5 cellular contexts compared by ENCODE assay signal in the genomic region with DNA sequence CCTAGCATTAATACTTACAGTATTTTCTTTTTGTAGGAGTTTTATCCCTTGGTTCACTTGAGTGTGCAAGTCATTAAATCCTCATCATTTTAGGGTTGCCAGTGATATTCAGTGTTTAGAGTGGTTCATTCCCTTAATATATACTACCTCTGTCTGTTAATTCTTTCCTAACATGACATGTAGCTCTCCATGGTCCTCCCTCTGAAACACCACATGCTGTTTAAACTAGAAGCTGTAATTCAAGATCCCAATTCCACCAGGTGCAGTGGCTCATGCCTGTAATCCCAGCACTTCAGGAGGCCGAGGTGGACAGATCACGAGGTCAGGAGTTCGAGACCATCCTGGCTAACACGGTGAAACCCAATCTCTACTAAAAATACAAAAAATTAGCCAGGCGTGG.
DNase-seq lines count a peak whose midpoint lies in the region; TF ChIP-seq lines count a peak whose summit lies in the region.
"Not testable (repeated sequence)": the region's sequence is repeated elsewhere in the genome, so short reads cannot be mapped to it uniquely, and the experiment has no call there.

No MANE protein-coding gene starts in this region.

- TF ChIP-seq POLR2A in esophagus muscularis mucosa (IDR thresholded peaks at IDR 0.05; ENCODE audit: low read depth); sigmoid colon (IDR thresholded peaks at IDR 0.05); uterus (IDR thresholded peaks at IDR 0.05): not testable (repeated sequence)

- peaks cover 13 to 48% (median 42%) of the 10 kb centered on the region in 4 donors for H3K36me3 ChIP-seq in esophagus muscularis mucosa
- H3K36me3 ChIP-seq in sigmoid colon: peaks cover 19 to 55% (median 23%) of the 10 kb centered on the region in 4 donors
- not testable (repeated sequence) for H3K36me3 ChIP-seq in uterus

- H3K4me1 ChIP-seq in esophagus muscularis mucosa (peaks cover 63 to 88% (median 71%) of the 10 kb centered on the region in 4 donors), sigmoid colon (peaks cover 0 to 80% (median 61%) of the 10 kb centered on the region in 4 donors), uterus (peaks cover 0 to 40% of the 10 kb centered on the region in 2 donors)

- H3K27ac ChIP-seq in esophagus muscularis mucosa (replicated peaks in 1 of 4) (peak overlapping the region in 3 of 4 donors; percentile 27 to 85 (median 82)), sigmoid colon (peak overlapping the region in 3 of 4 donors; percentile 3 to 94 (median 87)), uterus (peak overlapping the region; percentile 87 to 100)

- H3K4me3 ChIP-seq in esophagus muscularis mucosa, sigmoid colon, uterus: not testable (repeated sequence)

- H3K9me3 ChIP-seq in esophagus muscularis mucosa, sigmoid colon, uterus: not testable (repeated sequence)

- intact Hi-C loops in esophagus muscularis mucosa (cut with DNase I); sigmoid colon (cut with DNase I); uterus (cut with DNase I; ENCODE audit: low total_unique reads): not testable (repeated sequence)

- not testable (repeated sequence) for TF ChIP-seq RAD21 in Ishikawa (IDR thresholded peaks at IDR 0.05; ENCODE audit: low read depth)

- TF ChIP-seq EP300 in Ishikawa (IDR thresholded peaks at IDR 0.05; ENCODE audit: borderline replicate concordance); esophagus muscularis mucosa (IDR thresholded peaks at IDR 0.05); sigmoid colon (IDR thresholded peaks at IDR 0.05): not testable (repeated sequence)

- H3K27me3 ChIP-seq in esophagus muscularis mucosa, sigmoid colon, uterus: not testable (repeated sequence)

- DNase-seq in esophagus muscularis mucosa (ENCODE audit: extremely low spot score); sigmoid colon; uterus: not testable (repeated sequence)
- peak; percentile 79 for DNase-seq in left kidney (ENCODE audit: low read depth, low spot score)

- not testable (repeated sequence) for TF ChIP-seq CTCF in esophagus muscularis mucosa (IDR thresholded peaks at IDR 0.05); sigmoid colon (IDR thresholded peaks at IDR 0.05); uterus (IDR thresholded peaks at IDR 0.05)

- WGBS in esophagus muscularis mucosa: 78% methylated on average over 5 of the region's 5 CpGs
- 91 to 96% methylated on average over 5 of the region's 5 CpGs for WGBS in sigmoid colon, 2 donors

TF ChIP-seq in Ishikawa, 13 proteins besides CTCF, POLR2A, EP300 and RAD21:
- TF ChIP-seq, protein P1, sequence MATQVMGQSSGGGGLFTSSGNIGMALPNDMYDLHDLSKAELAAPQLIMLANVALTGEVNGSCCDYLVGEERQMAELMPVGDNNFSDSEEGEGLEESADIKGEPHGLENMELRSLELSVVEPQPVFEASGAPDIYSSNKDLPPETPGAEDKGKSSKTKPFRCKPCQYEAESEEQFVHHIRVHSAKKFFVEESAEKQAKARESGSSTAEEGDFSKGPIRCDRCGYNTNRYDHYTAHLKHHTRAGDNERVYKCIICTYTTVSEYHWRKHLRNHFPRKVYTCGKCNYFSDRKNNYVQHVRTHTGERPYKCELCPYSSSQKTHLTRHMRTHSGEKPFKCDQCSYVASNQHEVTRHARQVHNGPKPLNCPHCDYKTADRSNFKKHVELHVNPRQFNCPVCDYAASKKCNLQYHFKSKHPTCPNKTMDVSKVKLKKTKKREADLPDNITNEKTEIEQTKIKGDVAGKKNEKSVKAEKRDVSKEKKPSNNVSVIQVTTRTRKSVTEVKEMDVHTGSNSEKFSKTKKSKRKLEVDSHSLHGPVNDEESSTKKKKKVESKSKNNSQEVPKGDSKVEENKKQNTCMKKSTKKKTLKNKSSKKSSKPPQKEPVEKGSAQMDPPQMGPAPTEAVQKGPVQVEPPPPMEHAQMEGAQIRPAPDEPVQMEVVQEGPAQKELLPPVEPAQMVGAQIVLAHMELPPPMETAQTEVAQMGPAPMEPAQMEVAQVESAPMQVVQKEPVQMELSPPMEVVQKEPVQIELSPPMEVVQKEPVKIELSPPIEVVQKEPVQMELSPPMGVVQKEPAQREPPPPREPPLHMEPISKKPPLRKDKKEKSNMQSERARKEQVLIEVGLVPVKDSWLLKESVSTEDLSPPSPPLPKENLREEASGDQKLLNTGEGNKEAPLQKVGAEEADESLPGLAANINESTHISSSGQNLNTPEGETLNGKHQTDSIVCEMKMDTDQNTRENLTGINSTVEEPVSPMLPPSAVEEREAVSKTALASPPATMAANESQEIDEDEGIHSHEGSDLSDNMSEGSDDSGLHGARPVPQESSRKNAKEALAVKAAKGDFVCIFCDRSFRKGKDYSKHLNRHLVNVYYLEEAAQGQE (IDR thresholded peaks at IDR 0.05; ENCODE audit: low read depth): peak; percentile 66
